Comparison of ENCODE assay signal across 17 cellular contexts in the genomic region with DNA sequence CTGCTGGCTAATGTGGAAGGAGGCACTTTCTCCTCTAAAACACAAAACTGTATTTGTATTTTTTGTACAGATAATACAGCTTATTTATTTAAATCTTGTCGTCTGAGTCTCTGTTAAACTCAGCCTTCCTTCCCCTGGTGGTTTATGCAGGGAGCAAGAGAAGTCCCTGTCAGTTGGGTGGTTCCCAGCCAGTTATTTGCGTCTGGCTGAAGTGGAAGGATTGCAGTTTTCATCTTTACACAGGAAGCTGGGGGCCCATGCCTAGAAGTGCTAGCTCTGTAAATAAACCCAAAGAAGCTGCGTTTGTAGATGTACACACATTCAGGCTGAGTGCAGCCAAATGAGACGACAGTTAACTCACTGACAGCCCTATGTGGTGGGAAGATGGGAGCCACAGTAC.
DNase-seq lines count a peak whose midpoint lies in the region; ATAC-seq and TF ChIP-seq lines count a peak whose summit lies in the region.
"Had no signal": no experiment of that assay in that cellular context is flagged by ENCODE, and none has a peak within 500 bp of the region (broad histone marks: within the 10 kb centered on the region; RNA-seq: fewer than 3 reads in every experiment).

No MANE protein-coding gene starts in this region.

- H4K20me1 ChIP-seq in IMR-90 (ENCODE audit: insufficient read depth, low read length) (no peaks in the 10 kb centered on the region), smooth muscle cell (ENCODE audit: low read depth) (no peaks in the 10 kb centered on the region)

- no peaks in the 10 kb centered on the region for H3K79me1 ChIP-seq in IMR-90 (ENCODE audit: low read depth in 1 of 2, low read length in 2 of 2)

- in situ Hi-C loops in IMR-90 (cut with MboI; ENCODE audit: low sequenced_read_pairs): no loop called here

- H3K9ac ChIP-seq in IMR-90 (ENCODE audit: low read depth, low read length): no peak overlapping the region
- H3K9ac ChIP-seq in smooth muscle cell (ENCODE audit: low read depth): no peak overlapping the region
- H3K9ac ChIP-seq: parathyroid adenoma had no signal

- dilution Hi-C loops in IMR-90 (cut with HindIII; ENCODE audit: low sequenced_read_pairs, unreplicated experiment): no loop called here

- no peak overlapping the region; the same call in 1 of the 2 replicates for H3K18ac ChIP-seq in IMR-90 (ENCODE audit: low read depth, low read length)

- H3K27ac ChIP-seq in IMR-90 (ENCODE audit: insufficient read depth, low read length) (peak overlapping the region; percentile 57; the same call in 1 of the 2 replicates), smooth muscle cell (ENCODE audit: low read depth) (peak overlapping the region; percentile 41)
- H3K27ac ChIP-seq: left ventricle myocardium inferior, parathyroid adenoma had no signal

- no peak for TF ChIP-seq POLR2A in IMR-90 (IDR thresholded peaks at IDR 0.05; ENCODE audit: low read depth, low read length)

- POLR2A ChIA-PET in IMR-90 (lab: Charles Lee; ENCODE audit: unreplicated experiment): no interaction called here

- H3K23ac ChIP-seq in IMR-90 (ENCODE audit: low read depth, low read length): peak overlapping the region; percentile 14; the same call in 1 of the 2 replicates

- H3K4me1 Mint-ChIP-seq in activated T-helper 1 cell treated with anti-CD3 and anti-CD28 coated beads, Interleukin-12 subunit alpha, Interleukin-12 subunit beta, Interleukin-2, Interleukin-4 antibody, amounts not matched to agents 30 ng/mL and 10 ng/mL and 1 ng/mL, durations not matched to agents 14 hours and 24 hours and 36 hours (ENCODE audit: low read depth): no peaks in the 10 kb centered on the region
- H3K4me1 Mint-ChIP-seq: activated B cell treated with CpG ODN at 0.5 μM for 24 hours; central memory CD8-positive, alpha-beta T cell; IgD-negative memory B cell; T-cell had no signal

- no peak for TF ChIP-seq RAD21 in IMR-90 (IDR thresholded peaks at IDR 0.05; ENCODE audit: low read length)

- H3K27me3 ChIP-seq in IMR-90 (ENCODE audit: control insufficient read depth, insufficient read depth, low read length) (peaks cover 6% of the 10 kb centered on the region), smooth muscle cell (ENCODE audit: low read depth) (no peaks in the 10 kb centered on the region)

- no peak overlapping the region for H4K91ac ChIP-seq in IMR-90 (ENCODE audit: insufficient read depth, low read depth, low read length)

- H2AK9ac ChIP-seq in IMR-90 (replicated peaks; ENCODE audit: low read depth, low read length, poor library complexity): no peak overlapping the region

- H3K4me1 ChIP-seq in IMR-90 (ENCODE audit: control insufficient read depth, insufficient read depth, low read length) (peaks cover 15% of the 10 kb centered on the region), smooth muscle cell (ENCODE audit: low read depth) (peaks cover 8% of the 10 kb centered on the region)
- H3K4me1 ChIP-seq: left ventricle myocardium inferior, parathyroid adenoma had no signal

- peak overlapping the region; percentile 12; the same call in 1 of the 2 replicates for H3K4ac ChIP-seq in IMR-90 (ENCODE audit: low read depth, low read length)

- CTCF ChIA-PET in IMR-90 (lab: Yijun Ruan, JAX): interaction anchor here (0.5 kb wide), 1 partner anchor 368 kb away, joined by 3 read pairs; no protein-coding TSS in a partner anchor

- no peaks in the 10 kb centered on the region for H3K36me3 Mint-ChIP-seq in activated T-helper 1 cell treated with anti-CD3 and anti-CD28 coated beads, Interleukin-12 subunit alpha, Interleukin-12 subunit beta, Interleukin-2, Interleukin-4 antibody, amounts not matched to agents 30 ng/mL and 10 ng/mL and 1 ng/mL, durations not matched to agents 14 hours and 24 hours and 36 hours (ENCODE audit: low read depth)
- H3K36me3 Mint-ChIP-seq: IgD-negative memory B cell, T-cell had no signal

- peak overlapping the region; percentile 22 for H2BK5ac ChIP-seq in IMR-90 (ENCODE audit: low read depth, low read length, poor library complexity, severe bottlenecking)

- H2BK120ac ChIP-seq in IMR-90 (ENCODE audit: low read depth, low read length): peak overlapping the region; percentile 40

- no peaks in the 10 kb centered on the region for H3K9me3 Mint-ChIP-seq in activated T-helper 1 cell treated with anti-CD3 and anti-CD28 coated beads, Interleukin-12 subunit alpha, Interleukin-12 subunit beta, Interleukin-2, Interleukin-4 antibody, amounts not matched to agents 30 ng/mL and 10 ng/mL and 1 ng/mL, durations not matched to agents 14 hours and 24 hours and 36 hours
- H3K9me3 Mint-ChIP-seq: activated B cell treated with CpG ODN at 0.5 μM for 24 hours; activated T-helper 2 cell treated with anti-CD3 and anti-CD28 coated beads, Interferon-gamma antibody, Interleukin-2, Interleukin-4, amounts not matched to agents 10 μg/mL and 5 μg/mL and 100 μg/mL, durations not matched to agents 14 hours and 24 hours and 36 hours; central memory CD8-positive, alpha-beta T cell; T-cell had no signal

- H3K36me3 ChIP-seq in IMR-90 (ENCODE audit: control insufficient read depth, insufficient read depth, low read length) (no peaks in the 10 kb centered on the region), smooth muscle cell (ENCODE audit: low read depth) (no peaks in the 10 kb centered on the region)
- H3K36me3 ChIP-seq: left ventricle myocardium inferior had no signal

- H2BK20ac ChIP-seq in IMR-90 (ENCODE audit: low read depth, low read length): peak overlapping the region; percentile 54; the same call in 1 of the 2 replicates

- peaks cover 8% of the 10 kb centered on the region for H3K9me1 ChIP-seq in IMR-90 (ENCODE audit: insufficient read depth, low read length)

- peak overlapping the region in 1 of 2 experiments; percentile 36; a peak in 1 of 4 replicates for H4K8ac ChIP-seq in IMR-90 (ENCODE audit: low read depth in 2 of 2, low read length in 2 of 2)

- ATAC-seq in IMR-90 (ENCODE audit: low read depth) (peak; percentile 72), GM18909 (IDR thresholded peaks at IDR 0.05; ENCODE audit: poor library complexity, unreplicated experiment) (no peak)
- ATAC-seq: T-cell had no signal

- intact Hi-C loops in IMR-90 (cut with micrococcal nuclease): loop anchor here (5.0 kb wide), 1 partner anchor 469 kb away; no protein-coding TSS in a partner anchor
- intact Hi-C loops in activated T-helper 1 cell treated with anti-CD3 and anti-CD28 coated beads, Interleukin-12 subunit alpha, Interleukin-12 subunit beta, Interleukin-2, Interleukin-4 antibody, amounts not matched to agents 30 ng/mL and 10 ng/mL and 1 ng/mL, durations not matched to agents 14 hours and 24 hours and 36 hours (cut with micrococcal nuclease): loop anchor here (10.0 kb wide), 1 partner anchor 56 kb away; no protein-coding TSS in a partner anchor

- H3K9me3 ChIP-seq in IMR-90 (ENCODE audit: control insufficient read depth, insufficient read depth, low read length) (no peaks in the 10 kb centered on the region), smooth muscle cell (replicated peaks; ENCODE audit: low read depth) (no peaks in the 10 kb centered on the region)
- H3K9me3 ChIP-seq: left ventricle myocardium inferior had no signal

- H3K79me2 ChIP-seq in smooth muscle cell (ENCODE audit: low read depth): no peaks in the 10 kb centered on the region
- H3K79me2 ChIP-seq: parathyroid adenoma had no signal

- peak overlapping the region; percentile 7; the same call in 1 of the 2 replicates for H2AK5ac ChIP-seq in IMR-90 (ENCODE audit: low read depth, low read length)

- H3K4me3 ChIP-seq in IMR-90 (ENCODE audit: insufficient read depth, low read depth, low read length) (no peak overlapping the region), choroid plexus epithelial cell (ENCODE audit: low read depth, low read length) (no peak overlapping the region), smooth muscle cell (no peak overlapping the region)
- H3K4me3 ChIP-seq: left ventricle myocardium inferior had no signal

- no CpG with 5 or more reads among the region's 4 CpGs for WGBS in IMR-90 (ENCODE audit: extremely low coverage in 2 of 2, insufficient read length in 1 of 2), 2 experiments
- 21% methylated on average over 4 of the region's 4 CpGs for WGBS in smooth muscle cell (ENCODE audit: low lambda C conversion rate)

- no peak overlapping the region for H3K56ac ChIP-seq in IMR-90 (ENCODE audit: extremely low read depth, insufficient read depth, low read length)

- BruUV-seq in IMR-90 (replicated peaks; lab: Mats Ljungman, UMichigan): no TSS peak

- H3K27me3 Mint-ChIP-seq in activated T-helper 1 cell treated with anti-CD3 and anti-CD28 coated beads, Interleukin-12 subunit alpha, Interleukin-12 subunit beta, Interleukin-2, Interleukin-4 antibody, amounts not matched to agents 30 ng/mL and 10 ng/mL and 1 ng/mL, durations not matched to agents 14 hours and 24 hours and 36 hours (ENCODE audit: insufficient read depth): peaks cover 17% of the 10 kb centered on the region

- TF ChIP-seq CTCF in IMR-90 (conservative IDR thresholded peaks at IDR 0.05; ENCODE audit: low read depth, low read length): 0 out of 2 replicates have a peak, but pooled peaks have one; percentile 1
- TF ChIP-seq CTCF in choroid plexus epithelial cell (conservative IDR thresholded peaks at IDR 0.05; ENCODE audit: low read depth, low read length): peak; percentile 33
- TF ChIP-seq CTCF in smooth muscle cell (IDR thresholded peaks at IDR 0.05; ENCODE audit: borderline replicate concordance, insufficient read depth, poor library complexity, severe bottlenecking): no peak

- H2AFZ ChIP-seq in IMR-90 (replicated peaks; ENCODE audit: low read length, poor library complexity) (peak overlapping the region; percentile 53), smooth muscle cell (ENCODE audit: low read depth) (peak overlapping the region; percentile 22)
- H2AFZ ChIP-seq: parathyroid adenoma had no signal

- peak overlapping the region; percentile 84 for H3K4me2 ChIP-seq in IMR-90 (ENCODE audit: low read depth, low read length)
- H3K4me2 ChIP-seq in smooth muscle cell: peak overlapping the region; percentile 47

- H3F3A ChIP-seq in smooth muscle cell (ENCODE audit: low read depth): peaks cover 6% of the 10 kb centered on the region

- H3K4me3 Mint-ChIP-seq in activated T-helper 1 cell treated with anti-CD3 and anti-CD28 coated beads, Interleukin-12 subunit alpha, Interleukin-12 subunit beta, Interleukin-2, Interleukin-4 antibody, amounts not matched to agents 30 ng/mL and 10 ng/mL and 1 ng/mL, durations not matched to agents 14 hours and 24 hours and 36 hours: no peak overlapping the region
- H3K4me3 Mint-ChIP-seq: activated B cell treated with CpG ODN at 0.5 μM for 24 hours; central memory CD8-positive, alpha-beta T cell; IgD-negative memory B cell; T-cell had no signal

- no peak overlapping the region for H3K27ac Mint-ChIP-seq in activated T-helper 1 cell treated with anti-CD3 and anti-CD28 coated beads, Interleukin-12 subunit alpha, Interleukin-12 subunit beta, Interleukin-2, Interleukin-4 antibody, amounts not matched to agents 30 ng/mL and 10 ng/mL and 1 ng/mL, durations not matched to agents 14 hours and 24 hours and 36 hours
- H3K27ac Mint-ChIP-seq: activated B cell treated with CpG ODN at 0.5 μM for 24 hours; activated T-helper 2 cell treated with anti-CD3 and anti-CD28 coated beads, Interferon-gamma antibody, Interleukin-2, Interleukin-4, amounts not matched to agents 10 μg/mL and 5 μg/mL and 100 μg/mL, durations not matched to agents 14 hours and 24 hours and 36 hours; IgD-negative memory B cell; T-cell had no signal

- DNase-seq in IMR-90: peak; percentile 53
- DNase-seq in NCI-H510A (lab: John Stamatoyannopoulos, UW): peak; percentile 83
- peak; percentile 65 for DNase-seq in choroid plexus epithelial cell (ENCODE audit: low read depth)
- DNase-seq in smooth muscle cell (lab: John Stamatoyannopoulos, UW; ENCODE audit: unreplicated experiment): no peak
- no peak for DNase-seq in activated T-helper 1 cell treated with anti-CD3 and anti-CD28 coated beads, Interleukin-12 subunit alpha, Interleukin-12 subunit beta, Interleukin-2, Interleukin-4 antibody, amounts not matched to agents 30 ng/mL and 10 ng/mL and 1 ng/mL, durations not matched to agents 14 hours and 24 hours and 36 hours (ENCODE audit: low spot score)
- DNase-seq in RPMI8226: no peak
- DNase-seq: activated B cell treated with CpG ODN at 0.5 μM for 24 hours; activated CD8-positive, alpha-beta memory T cell treated with anti-CD3 and anti-CD28 coated beads for 24 hours; DMS79; left ventricle myocardium inferior; NCI-H1105; T-cell had no signal

- peak overlapping the region; percentile 34; the same call in 1 of the 2 replicates for H3K14ac ChIP-seq in IMR-90 (replicated peaks; ENCODE audit: low read depth, low read length)

- no peak overlapping the region for H4K5ac ChIP-seq in IMR-90 (ENCODE audit: low read depth, low read length)

- no peak overlapping the region for H2BK15ac ChIP-seq in IMR-90 (ENCODE audit: low read depth, low read length)

Comparison
In these comparisons a context has a peak if more than half of its experiments do, and no peak if none do; other contexts are left out.
1. DNase-seq: peak in IMR-90 (single experiment), NCI-H510A (single experiment) and choroid plexus epithelial cell (single experiment); none in smooth muscle cell (single experiment), activated T-helper 1 cell treated with anti-CD3 and anti-CD28 coated beads, Interleukin-12 subunit alpha, Interleukin-12 subunit beta, Interleukin-2, Interleukin-4 antibody, amounts not matched to agents 30 ng/mL and 10 ng/mL and 1 ng/mL, durations not matched to agents 14 hours and 24 hours and 36 hours (single experiment) and RPMI8226 (single experiment).